Comparison of ENCODE assay signal across 1 cellular context in the genomic region with DNA sequence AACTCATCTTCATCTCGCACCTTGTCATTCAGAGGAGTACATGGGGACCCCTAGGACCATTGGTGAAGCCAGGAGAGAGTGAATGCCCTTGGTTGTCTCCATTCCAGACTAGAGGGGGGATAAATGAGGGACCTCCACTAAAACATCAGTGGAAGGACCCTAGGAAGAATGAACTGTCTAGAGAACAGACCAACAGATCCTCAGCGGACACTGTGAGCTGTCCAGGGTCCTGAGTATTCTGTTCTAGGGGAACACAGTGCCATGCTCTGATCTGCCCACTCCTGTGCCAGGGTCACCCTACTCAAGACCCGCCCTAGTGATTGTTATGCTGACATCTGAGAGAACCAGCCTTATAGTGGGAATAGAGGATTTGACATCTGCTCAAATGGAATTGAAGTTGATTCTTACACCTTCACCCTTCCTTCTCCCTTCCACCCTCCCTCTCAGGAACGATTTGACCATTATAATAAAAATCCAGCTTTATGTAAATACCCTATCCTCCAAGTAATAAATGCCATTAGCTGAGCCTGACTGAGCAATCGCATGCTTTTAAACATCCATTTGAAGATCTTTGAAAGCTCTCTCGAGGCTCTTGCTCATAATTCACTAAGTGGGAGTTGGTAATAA.
A peak's percentile ranks its signal among the peaks of the same experiment; 100 is the strongest.
TF ChIP-seq lines count a peak whose summit lies in the region.

No MANE protein-coding gene starts in this region.

TF ChIP-seq in HepG2, 621 proteins besides CTCF, POLR2A, EP300 and RAD21 (continued from another document and continues in another):
- TF ChIP-seq, protein P1, sequence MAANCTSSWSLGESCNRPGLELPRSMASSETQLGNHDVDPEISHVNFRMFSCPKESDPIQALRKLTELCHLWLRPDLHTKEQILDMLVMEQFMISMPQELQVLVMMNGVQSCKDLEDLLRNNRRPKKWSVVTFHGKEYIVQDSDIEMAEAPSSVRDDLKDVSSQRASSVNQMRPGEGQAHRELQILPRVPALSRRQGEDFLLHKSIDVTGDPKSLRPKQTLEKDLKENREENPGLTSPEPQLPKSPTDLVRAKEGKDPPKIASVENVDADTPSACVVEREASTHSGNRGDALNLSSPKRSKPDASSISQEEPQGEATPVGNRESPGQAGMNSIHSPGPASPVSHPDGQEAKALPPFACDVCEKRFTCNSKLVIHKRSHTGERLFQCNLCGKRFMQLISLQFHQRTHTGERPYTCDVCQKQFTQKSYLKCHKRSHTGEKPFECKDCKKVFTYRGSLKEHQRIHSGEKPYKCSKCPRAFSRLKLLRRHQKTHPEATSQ (CRISPR knock-in tag; IDR thresholded peaks at IDR 0.05; ENCODE audit: borderline replicate concordance), result no peak
- TF ChIP-seq, protein P2, sequence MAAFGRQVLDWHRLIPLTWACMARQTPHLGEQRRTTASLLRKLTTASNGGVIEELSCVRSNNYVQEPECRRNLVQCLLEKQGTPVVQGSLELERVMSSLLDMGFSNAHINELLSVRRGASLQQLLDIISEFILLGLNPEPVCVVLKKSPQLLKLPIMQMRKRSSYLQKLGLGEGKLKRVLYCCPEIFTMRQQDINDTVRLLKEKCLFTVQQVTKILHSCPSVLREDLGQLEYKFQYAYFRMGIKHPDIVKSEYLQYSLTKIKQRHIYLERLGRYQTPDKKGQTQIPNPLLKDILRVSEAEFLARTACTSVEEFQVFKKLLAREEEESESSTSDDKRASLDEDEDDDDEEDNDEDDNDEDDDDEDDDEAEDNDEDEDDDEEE (CRISPR knock-in tag; IDR thresholded peaks at IDR 0.05), result 0 out of 2 replicates have a peak, but pooled peaks have one; percentile 42
- TF ChIP-seq, protein P3, sequence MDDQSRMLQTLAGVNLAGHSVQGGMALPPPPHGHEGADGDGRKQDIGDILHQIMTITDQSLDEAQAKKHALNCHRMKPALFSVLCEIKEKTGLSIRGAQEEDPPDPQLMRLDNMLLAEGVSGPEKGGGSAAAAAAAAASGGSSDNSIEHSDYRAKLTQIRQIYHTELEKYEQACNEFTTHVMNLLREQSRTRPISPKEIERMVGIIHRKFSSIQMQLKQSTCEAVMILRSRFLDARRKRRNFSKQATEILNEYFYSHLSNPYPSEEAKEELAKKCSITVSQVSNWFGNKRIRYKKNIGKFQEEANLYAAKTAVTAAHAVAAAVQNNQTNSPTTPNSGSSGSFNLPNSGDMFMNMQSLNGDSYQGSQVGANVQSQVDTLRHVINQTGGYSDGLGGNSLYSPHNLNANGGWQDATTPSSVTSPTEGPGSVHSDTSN (CRISPR knock-in tag; IDR thresholded peaks at IDR 0.05; ENCODE audit: borderline replicate concordance), result no peak
- TF ChIP-seq PITX1 (CRISPR knock-in tag; IDR thresholded peaks at IDR 0.05), result no peak
- TF ChIP-seq, protein P4, sequence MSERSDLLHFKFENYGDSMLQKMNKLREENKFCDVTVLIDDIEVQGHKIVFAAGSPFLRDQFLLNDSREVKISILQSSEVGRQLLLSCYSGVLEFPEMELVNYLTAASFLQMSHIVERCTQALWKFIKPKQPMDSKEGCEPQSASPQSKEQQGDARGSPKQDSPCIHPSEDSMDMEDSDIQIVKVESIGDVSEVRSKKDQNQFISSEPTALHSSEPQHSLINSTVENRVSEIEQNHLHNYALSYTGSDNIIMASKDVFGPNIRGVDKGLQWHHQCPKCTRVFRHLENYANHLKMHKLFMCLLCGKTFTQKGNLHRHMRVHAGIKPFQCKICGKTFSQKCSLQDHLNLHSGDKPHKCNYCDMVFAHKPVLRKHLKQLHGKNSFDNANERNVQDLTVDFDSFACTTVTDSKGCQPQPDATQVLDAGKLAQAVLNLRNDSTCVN (CRISPR knock-in tag; IDR thresholded peaks at IDR 0.05; ENCODE audit: borderline replicate concordance), result peak; percentile 83
- TF ChIP-seq, protein P5, sequence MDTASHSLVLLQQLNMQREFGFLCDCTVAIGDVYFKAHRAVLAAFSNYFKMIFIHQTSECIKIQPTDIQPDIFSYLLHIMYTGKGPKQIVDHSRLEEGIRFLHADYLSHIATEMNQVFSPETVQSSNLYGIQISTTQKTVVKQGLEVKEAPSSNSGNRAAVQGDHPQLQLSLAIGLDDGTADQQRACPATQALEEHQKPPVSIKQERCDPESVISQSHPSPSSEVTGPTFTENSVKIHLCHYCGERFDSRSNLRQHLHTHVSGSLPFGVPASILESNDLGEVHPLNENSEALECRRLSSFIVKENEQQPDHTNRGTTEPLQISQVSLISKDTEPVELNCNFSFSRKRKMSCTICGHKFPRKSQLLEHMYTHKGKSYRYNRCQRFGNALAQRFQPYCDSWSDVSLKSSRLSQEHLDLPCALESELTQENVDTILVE (CRISPR knock-in tag; IDR thresholded peaks at IDR 0.05), result peak; percentile 91; the same call in 1 of the 2 replicates
- TF ChIP-seq CHD4 (IDR thresholded peaks at IDR 0.05; ENCODE audit: borderline replicate concordance, low read length), result no peak
- no peak for TF ChIP-seq ZNF383 (CRISPR knock-in tag; IDR thresholded peaks at IDR 0.05; ENCODE audit: borderline replicate concordance)
- no peak for TF ChIP-seq MAF1 (CRISPR knock-in tag; IDR thresholded peaks at IDR 0.05; ENCODE audit: borderline replicate concordance)
- TF ChIP-seq ZNF354B (CRISPR knock-in tag; IDR thresholded peaks at IDR 0.05), result no peak
- no peak for TF ChIP-seq ASH2L (IDR thresholded peaks at IDR 0.05; ENCODE audit: insufficient read length, low read depth, low read length)
- TF ChIP-seq NFYB (CRISPR knock-in tag; IDR thresholded peaks at IDR 0.05), result no peak
- TF ChIP-seq, protein P6, sequence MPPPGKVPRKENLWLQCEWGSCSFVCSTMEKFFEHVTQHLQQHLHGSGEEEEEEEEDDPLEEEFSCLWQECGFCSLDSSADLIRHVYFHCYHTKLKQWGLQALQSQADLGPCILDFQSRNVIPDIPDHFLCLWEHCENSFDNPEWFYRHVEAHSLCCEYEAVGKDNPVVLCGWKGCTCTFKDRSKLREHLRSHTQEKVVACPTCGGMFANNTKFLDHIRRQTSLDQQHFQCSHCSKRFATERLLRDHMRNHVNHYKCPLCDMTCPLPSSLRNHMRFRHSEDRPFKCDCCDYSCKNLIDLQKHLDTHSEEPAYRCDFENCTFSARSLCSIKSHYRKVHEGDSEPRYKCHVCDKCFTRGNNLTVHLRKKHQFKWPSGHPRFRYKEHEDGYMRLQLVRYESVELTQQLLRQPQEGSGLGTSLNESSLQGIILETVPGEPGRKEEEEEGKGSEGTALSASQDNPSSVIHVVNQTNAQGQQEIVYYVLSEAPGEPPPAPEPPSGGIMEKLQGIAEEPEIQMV (CRISPR knock-in tag; IDR thresholded peaks at IDR 0.05; ENCODE audit: low read depth), result no peak
- TF ChIP-seq SNRNP70 (IDR thresholded peaks at IDR 0.05; ENCODE audit: low read depth, low read length), result no peak
- TF ChIP-seq ZNF10 (CRISPR knock-in tag; IDR thresholded peaks at IDR 0.05; ENCODE audit: borderline replicate concordance, low read depth), result no peak
- no peak for TF ChIP-seq ATF7 (IDR thresholded peaks at IDR 0.05)
- no peak for TF ChIP-seq ATF7 (CRISPR knock-in tag; IDR thresholded peaks at IDR 0.05)
- TF ChIP-seq ZNF556 (CRISPR knock-in tag; IDR thresholded peaks at IDR 0.05; ENCODE audit: borderline replicate concordance), result no peak
- no peak for TF ChIP-seq PAX8 (CRISPR knock-in tag; IDR thresholded peaks at IDR 0.05; ENCODE audit: borderline replicate concordance)
- no peak for TF ChIP-seq JUND (CRISPR knock-in tag; IDR thresholded peaks at IDR 0.05)
- TF ChIP-seq SP1 (IDR thresholded peaks at IDR 0.05), result no peak
- no peak for TF ChIP-seq SP1 (CRISPR knock-in tag; IDR thresholded peaks at IDR 0.05)
- TF ChIP-seq ZSCAN9 (CRISPR knock-in tag; IDR thresholded peaks at IDR 0.05; ENCODE audit: borderline replicate concordance), result peak; percentile 97
- no peak for TF ChIP-seq NFYC (CRISPR knock-in tag; IDR thresholded peaks at IDR 0.05)
- TF ChIP-seq ZNF382 (CRISPR knock-in tag; IDR thresholded peaks at IDR 0.05; ENCODE audit: borderline replicate concordance), result no peak
- TF ChIP-seq ZNF33A (CRISPR knock-in tag; IDR thresholded peaks at IDR 0.05; ENCODE audit: borderline replicate concordance), result no peak
- TF ChIP-seq ZNF30 (CRISPR knock-in tag; IDR thresholded peaks at IDR 0.05), result no peak
- TF ChIP-seq, protein P7, sequence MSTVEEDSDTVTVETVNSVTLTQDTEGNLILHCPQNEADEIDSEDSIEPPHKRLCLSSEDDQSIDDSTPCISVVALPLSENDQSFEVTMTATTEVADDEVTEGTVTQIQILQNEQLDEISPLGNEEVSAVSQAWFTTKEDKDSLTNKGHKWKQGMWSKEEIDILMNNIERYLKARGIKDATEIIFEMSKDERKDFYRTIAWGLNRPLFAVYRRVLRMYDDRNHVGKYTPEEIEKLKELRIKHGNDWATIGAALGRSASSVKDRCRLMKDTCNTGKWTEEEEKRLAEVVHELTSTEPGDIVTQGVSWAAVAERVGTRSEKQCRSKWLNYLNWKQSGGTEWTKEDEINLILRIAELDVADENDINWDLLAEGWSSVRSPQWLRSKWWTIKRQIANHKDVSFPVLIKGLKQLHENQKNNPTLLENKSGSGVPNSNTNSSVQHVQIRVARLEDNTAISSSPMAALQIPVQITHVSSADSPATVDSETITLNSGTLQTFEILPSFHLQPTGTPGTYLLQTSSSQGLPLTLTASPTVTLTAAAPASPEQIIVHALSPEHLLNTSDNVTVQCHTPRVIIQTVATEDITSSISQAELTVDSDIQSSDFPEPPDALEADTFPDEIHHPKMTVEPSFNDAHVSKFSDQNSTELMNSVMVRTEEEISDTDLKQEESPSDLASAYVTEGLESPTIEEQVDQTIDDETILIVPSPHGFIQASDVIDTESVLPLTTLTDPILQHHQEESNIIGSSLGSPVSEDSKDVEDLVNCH (CRISPR knock-in tag; IDR thresholded peaks at IDR 0.05), result no peak
- TF ChIP-seq, protein P8, sequence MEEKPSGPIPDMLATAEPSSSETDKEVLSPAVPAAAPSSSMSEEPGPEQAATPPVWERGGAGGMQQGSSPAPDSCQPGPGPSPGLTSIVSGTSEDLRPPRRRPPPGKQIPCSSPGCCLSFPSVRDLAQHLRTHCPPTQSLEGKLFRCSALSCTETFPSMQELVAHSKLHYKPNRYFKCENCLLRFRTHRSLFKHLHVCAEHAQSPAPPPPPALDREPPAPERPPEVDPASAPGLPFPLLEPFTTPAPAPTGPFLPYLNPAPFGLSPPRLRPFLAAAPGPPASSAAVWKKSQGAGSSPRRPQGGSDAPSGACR (CRISPR knock-in tag; IDR thresholded peaks at IDR 0.05), result no peak
- TF ChIP-seq RXRA (CRISPR knock-in tag; IDR thresholded peaks at IDR 0.05), result no peak
- TF ChIP-seq MYC (CRISPR knock-in tag; IDR thresholded peaks at IDR 0.05; ENCODE audit: borderline replicate concordance), result no peak
- TF ChIP-seq, protein P9, sequence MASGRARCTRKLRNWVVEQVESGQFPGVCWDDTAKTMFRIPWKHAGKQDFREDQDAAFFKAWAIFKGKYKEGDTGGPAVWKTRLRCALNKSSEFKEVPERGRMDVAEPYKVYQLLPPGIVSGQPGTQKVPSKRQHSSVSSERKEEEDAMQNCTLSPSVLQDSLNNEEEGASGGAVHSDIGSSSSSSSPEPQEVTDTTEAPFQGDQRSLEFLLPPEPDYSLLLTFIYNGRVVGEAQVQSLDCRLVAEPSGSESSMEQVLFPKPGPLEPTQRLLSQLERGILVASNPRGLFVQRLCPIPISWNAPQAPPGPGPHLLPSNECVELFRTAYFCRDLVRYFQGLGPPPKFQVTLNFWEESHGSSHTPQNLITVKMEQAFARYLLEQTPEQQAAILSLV (CRISPR knock-in tag; IDR thresholded peaks at IDR 0.05; ENCODE audit: borderline replicate concordance), result no peak
- no peak for TF ChIP-seq ZNF207 (IDR thresholded peaks at IDR 0.05; ENCODE audit: borderline replicate concordance)
- no peak; the same call in 1 of the 2 replicates for TF ChIP-seq JDP2 (CRISPR knock-in tag; IDR thresholded peaks at IDR 0.05; ENCODE audit: borderline replicate concordance)
- TF ChIP-seq KDM4B (CRISPR knock-in tag; IDR thresholded peaks at IDR 0.05), result no peak
- TF ChIP-seq, protein P10, sequence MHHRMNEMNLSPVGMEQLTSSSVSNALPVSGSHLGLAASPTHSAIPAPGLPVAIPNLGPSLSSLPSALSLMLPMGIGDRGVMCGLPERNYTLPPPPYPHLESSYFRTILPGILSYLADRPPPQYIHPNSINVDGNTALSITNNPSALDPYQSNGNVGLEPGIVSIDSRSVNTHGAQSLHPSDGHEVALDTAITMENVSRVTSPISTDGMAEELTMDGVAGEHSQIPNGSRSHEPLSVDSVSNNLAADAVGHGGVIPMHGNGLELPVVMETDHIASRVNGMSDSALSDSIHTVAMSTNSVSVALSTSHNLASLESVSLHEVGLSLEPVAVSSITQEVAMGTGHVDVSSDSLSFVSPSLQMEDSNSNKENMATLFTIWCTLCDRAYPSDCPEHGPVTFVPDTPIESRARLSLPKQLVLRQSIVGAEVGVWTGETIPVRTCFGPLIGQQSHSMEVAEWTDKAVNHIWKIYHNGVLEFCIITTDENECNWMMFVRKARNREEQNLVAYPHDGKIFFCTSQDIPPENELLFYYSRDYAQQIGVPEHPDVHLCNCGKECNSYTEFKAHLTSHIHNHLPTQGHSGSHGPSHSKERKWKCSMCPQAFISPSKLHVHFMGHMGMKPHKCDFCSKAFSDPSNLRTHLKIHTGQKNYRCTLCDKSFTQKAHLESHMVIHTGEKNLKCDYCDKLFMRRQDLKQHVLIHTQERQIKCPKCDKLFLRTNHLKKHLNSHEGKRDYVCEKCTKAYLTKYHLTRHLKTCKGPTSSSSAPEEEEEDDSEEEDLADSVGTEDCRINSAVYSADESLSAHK (CRISPR knock-in tag; IDR thresholded peaks at IDR 0.05; ENCODE audit: borderline replicate concordance), result no peak
- TF ChIP-seq, protein P11, sequence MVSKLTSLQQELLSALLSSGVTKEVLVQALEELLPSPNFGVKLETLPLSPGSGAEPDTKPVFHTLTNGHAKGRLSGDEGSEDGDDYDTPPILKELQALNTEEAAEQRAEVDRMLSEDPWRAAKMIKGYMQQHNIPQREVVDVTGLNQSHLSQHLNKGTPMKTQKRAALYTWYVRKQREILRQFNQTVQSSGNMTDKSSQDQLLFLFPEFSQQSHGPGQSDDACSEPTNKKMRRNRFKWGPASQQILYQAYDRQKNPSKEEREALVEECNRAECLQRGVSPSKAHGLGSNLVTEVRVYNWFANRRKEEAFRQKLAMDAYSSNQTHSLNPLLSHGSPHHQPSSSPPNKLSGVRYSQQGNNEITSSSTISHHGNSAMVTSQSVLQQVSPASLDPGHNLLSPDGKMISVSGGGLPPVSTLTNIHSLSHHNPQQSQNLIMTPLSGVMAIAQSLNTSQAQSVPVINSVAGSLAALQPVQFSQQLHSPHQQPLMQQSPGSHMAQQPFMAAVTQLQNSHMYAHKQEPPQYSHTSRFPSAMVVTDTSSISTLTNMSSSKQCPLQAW (CRISPR knock-in tag; IDR thresholded peaks at IDR 0.05), result no peak
